19 cellular contexts compared by ENCODE assay signal in the genomic region with DNA sequence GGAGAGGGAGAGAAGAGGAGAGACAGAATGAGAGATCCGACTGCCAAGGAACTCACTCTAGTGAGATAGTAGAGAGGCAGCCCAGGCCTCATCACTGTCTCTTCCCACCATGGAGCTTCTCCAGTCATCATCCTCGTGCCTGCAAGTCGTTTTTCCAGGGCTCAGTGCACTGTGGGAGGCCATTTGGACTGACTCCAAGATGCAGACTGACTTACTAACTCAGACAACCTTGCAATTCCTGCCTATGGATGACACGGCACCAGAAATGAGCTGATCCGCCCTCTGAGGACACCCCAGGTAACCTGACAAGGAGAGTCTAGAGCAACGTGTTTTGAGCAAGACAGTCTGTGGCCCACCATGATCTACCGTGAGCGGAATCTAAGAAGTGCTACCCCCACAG.
A peak's percentile ranks its signal among the peaks of the same experiment; 100 is the strongest.
DNase-seq lines count a peak whose midpoint lies in the region; ATAC-seq and TF ChIP-seq lines count a peak whose summit lies in the region.
"Had no signal": no experiment of that assay in that cellular context is flagged by ENCODE, and none has a peak within 500 bp of the region (broad histone marks: within the 10 kb centered on the region; RNA-seq: fewer than 3 reads in every experiment).

No MANE protein-coding gene starts in this region.

- H3K9ac ChIP-seq in SK-N-MC (ENCODE audit: insufficient read length) (no peak overlapping the region), fibroblast of lung (ENCODE audit: insufficient read depth, low read length) (no peak overlapping the region)

- H3K79me2 ChIP-seq in fibroblast of lung (ENCODE audit: control insufficient read depth, insufficient read depth, low read length) (no peaks in the 10 kb centered on the region), osteoblast (ENCODE audit: insufficient read depth, low read length) (no peaks in the 10 kb centered on the region)

- H3K27me3 ChIP-seq in fibroblast of lung (ENCODE audit: control insufficient read depth, insufficient read depth, low read length) (no peaks in the 10 kb centered on the region), osteoblast (ENCODE audit: insufficient read depth, low read length) (no peaks in the 10 kb centered on the region)
- H3K27me3 ChIP-seq: tibial nerve had no signal

- TF ChIP-seq CTCF in fibroblast of lung (conservative IDR thresholded peaks at IDR 0.05 in 1 of 2, IDR thresholded peaks at IDR 0.05 in 1 of 2; ENCODE audit: low read depth in 1 of 2, low read length in 2 of 2) (no peak), osteoblast (IDR thresholded peaks at IDR 0.05; ENCODE audit: extremely low read depth, low read depth, low read length) (no peak)

- DNase-seq in Daoy (ENCODE audit: low read depth) (peak; percentile 87), SK-N-MC (ENCODE audit: low read depth, low spot score) (no peak), fibroblast of lung (ENCODE audit: low read depth in 2 of 2) (peak; percentile 47 to 60), osteoblast (ENCODE audit: insufficient read length, low spot score, missing footprints) (peak; percentile 57), DMS153 treated with DMSO at 0.1 percent for 48 hours (lab: John Stamatoyannopoulos, UW; ENCODE audit: unreplicated experiment) (no peak)
- DNase-seq: activated B cell treated with CpG ODN at 0.5 μM for 24 hours; activated CD8-positive, alpha-beta memory T cell treated with anti-CD3 and anti-CD28 coated beads, Interleukin-2, amount 50 U/mL, for 48 hours; dermis blood vessel endothelial cell; islet precursor cell; NCI-H1092; NCI-H446 treated with DMSO at 0.1 percent for 48 hours; PC-9; stimulated activated CD4-positive, alpha-beta T cell treated with anti-CD3 and anti-CD28 coated beads, Interleukin-2, amount 100 ng/mL, for 48 hours; T-cell had no signal

- peak overlapping the region; percentile 17; the same call in 1 of the 2 replicates for H3K4me3 ChIP-seq in SK-N-MC
- no peak overlapping the region for H3K4me3 ChIP-seq in fibroblast of lung (replicated peaks in 1 of 4; ENCODE audit: control extremely low read depth in 1 of 4, insufficient read depth in 1 of 4, low read depth in 3 of 4, low read length in 4 of 4)
- no peak overlapping the region for H3K4me3 ChIP-seq in osteoblast (ENCODE audit: insufficient read depth, low read length)
- H3K4me3 ChIP-seq: PC-9, tibial nerve had no signal

- H3K4me2 ChIP-seq in fibroblast of lung (ENCODE audit: extremely low read depth, insufficient read depth, low read length) (no peak overlapping the region), osteoblast (ENCODE audit: insufficient read depth, low read length) (no peak overlapping the region)
- H3K4me2 ChIP-seq: PC-9 had no signal

- no peaks in the 10 kb centered on the region for H3K9me3 ChIP-seq in SK-N-MC (ENCODE audit: low read depth, low read length)
- no peaks in the 10 kb centered on the region for H3K9me3 ChIP-seq in fibroblast of lung (ENCODE audit: control insufficient read depth, insufficient read depth, low read depth, low read length)
- no peaks in the 10 kb centered on the region for H3K9me3 ChIP-seq in osteoblast (ENCODE audit: low read depth, low read length)
- H3K9me3 ChIP-seq: tibial nerve had no signal

- no peaks in the 10 kb centered on the region for H3K36me3 ChIP-seq in SK-N-MC (ENCODE audit: insufficient read depth, low read length)
- H3K36me3 ChIP-seq in fibroblast of lung (ENCODE audit: control insufficient read depth, insufficient read depth, low read length), result no peaks in the 10 kb centered on the region
- H3K36me3 ChIP-seq in osteoblast (ENCODE audit: insufficient read depth, low read length), result no peaks in the 10 kb centered on the region
- H3K36me3 ChIP-seq: tibial nerve had no signal

- ATAC-seq in HG02623 (IDR thresholded peaks at IDR 0.05; ENCODE audit: unreplicated experiment), result no peak
- ATAC-seq in GM21390 (IDR thresholded peaks at IDR 0.05; ENCODE audit: unreplicated experiment), result no peak
- no peak for ATAC-seq in GM18870 (IDR thresholded peaks at IDR 0.05; ENCODE audit: unreplicated experiment)
- ATAC-seq: activated naive CD4-positive, alpha-beta T cell treated with anti-CD3 and anti-CD28 coated beads, Interleukin-2, amount 50 U/mL, for 72 hours; T-cell had no signal

- H2AFZ ChIP-seq in fibroblast of lung (ENCODE audit: low read length) (no peak overlapping the region), osteoblast (ENCODE audit: low read length) (no peak overlapping the region)
- H2AFZ ChIP-seq: PC-9 had no signal

- H4K20me1 ChIP-seq in fibroblast of lung (ENCODE audit: control insufficient read depth, extremely low read depth, insufficient read depth, low read length), result no peaks in the 10 kb centered on the region
- peaks cover 7% of the 10 kb centered on the region for H4K20me1 ChIP-seq in osteoblast (ENCODE audit: insufficient read depth, low read length)

- H3K4me1 ChIP-seq in fibroblast of lung (ENCODE audit: control insufficient read depth, extremely low read depth, insufficient read depth, low read length), result no peaks in the 10 kb centered on the region
- H3K4me1 ChIP-seq in osteoblast (ENCODE audit: insufficient read depth, low read length), result peaks cover 18% of the 10 kb centered on the region

- H3K27ac ChIP-seq in SK-N-MC, result no peak overlapping the region; the same call in 1 of the 2 replicates
- no peak overlapping the region for H3K27ac ChIP-seq in fibroblast of lung (ENCODE audit: insufficient read depth, low read length)
- no peak overlapping the region for H3K27ac ChIP-seq in osteoblast (ENCODE audit: low read depth, low read length)
- H3K27ac ChIP-seq: PC-9, tibial nerve had no signal

Comparison
In these comparisons a context has a peak if more than half of its experiments do, and no peak if none do; other contexts are left out.
1. DNase-seq: peak in Daoy (single experiment), fibroblast of lung (2 of 2) and osteoblast (single experiment); none in SK-N-MC (single experiment) and DMS153 treated with DMSO at 0.1 percent for 48 hours (single experiment).